Comparison of ENCODE assay signal across 10 cellular contexts in the genomic region with DNA sequence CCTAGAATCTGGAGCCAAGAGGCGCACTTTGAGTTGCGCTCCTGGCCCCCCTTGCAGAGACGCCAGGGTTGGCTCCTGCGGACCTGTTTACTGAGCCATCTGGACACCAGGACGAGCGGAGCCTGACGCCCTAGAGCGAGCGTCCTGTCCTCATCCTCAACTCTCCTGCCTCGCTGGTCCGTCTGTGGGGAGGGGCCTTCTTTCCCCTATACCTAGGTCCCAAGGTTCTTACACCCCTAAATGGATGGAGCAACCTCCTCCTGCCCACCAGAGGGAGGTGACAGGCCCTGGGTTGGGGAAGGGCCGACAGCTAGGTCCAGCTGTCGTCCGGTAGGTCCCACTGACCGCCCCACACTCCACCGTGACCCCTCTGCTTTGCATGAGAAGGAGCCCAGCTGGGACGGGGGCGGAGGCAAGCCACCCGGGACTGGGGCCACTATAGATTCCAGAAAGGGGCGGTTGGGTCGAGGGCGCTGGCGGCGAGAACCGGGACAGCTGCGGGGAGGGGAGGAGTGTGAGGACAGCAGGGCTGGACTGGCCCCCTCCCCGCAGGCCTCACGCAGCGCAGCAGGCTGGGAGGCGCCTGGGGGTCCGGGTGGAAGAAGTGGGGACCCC. TPM values are rescaled to one million over a fixed set of nuclear protein-coding genes. Genes with fewer than 3 reads are reported as not detected.
DNase-seq lines count a peak whose midpoint lies in the region; ATAC-seq, FAIRE-seq and TF ChIP-seq lines count a peak whose summit lies in the region.
"Had no signal": no experiment of that assay in that cellular context is flagged by ENCODE, and none has a peak within 500 bp of the region (broad histone marks: within the 10 kb centered on the region; RNA-seq: fewer than 3 reads in every experiment).

No MANE protein-coding gene starts in this region.

- H3K23ac ChIP-seq in mesenchymal stem cell (ENCODE audit: low read length in 2 of 2): peak overlapping the region in 1 of 2 experiments; percentile 66

- H3K27ac ChIP-seq in HepG2 (ENCODE audit: extremely low read length, insufficient read depth, low read length) (no peak overlapping the region), right lobe of liver (no peak overlapping the region), ascending aorta (no peak overlapping the region), mesenchymal stem cell (ENCODE audit: low read length, poor library complexity, severe bottlenecking) (no peak overlapping the region), sigmoid colon (no peak overlapping the region)

- CTCF ChIA-PET in HepG2 (lab: Yijun Ruan, JAX; ENCODE audit: low intra/inter-chr PET ratio, low total read pairs): no interaction called here

- H3K79me1 ChIP-seq in mesenchymal stem cell (replicated peaks; ENCODE audit: low read length, poor library complexity, severe bottlenecking): no peaks in the 10 kb centered on the region

- no peaks in the 10 kb centered on the region for H3K36me3 ChIP-seq in HepG2 (replicated peaks in 1 of 2; ENCODE audit: control insufficient read depth in 1 of 2, insufficient read depth in 2 of 2, low read length in 2 of 2)
- H3K36me3 ChIP-seq in right lobe of liver: no peaks in the 10 kb centered on the region
- H3K36me3 ChIP-seq in ascending aorta: no peaks in the 10 kb centered on the region
- no peaks in the 10 kb centered on the region for H3K36me3 ChIP-seq in mesenchymal stem cell (ENCODE audit: control insufficient read depth in 1 of 2, insufficient read depth in 2 of 2, low read depth in 1 of 2, low read length in 2 of 2)
- H3K36me3 ChIP-seq in sigmoid colon: no peaks in the 10 kb centered on the region

- WGBS in HepG2 (ENCODE audit: low lambda C conversion rate): 21% methylated on average over 7 of the region's 31 CpGs
- WGBS in right lobe of liver (ENCODE audit: insufficient coverage, low coverage, low lambda C conversion rate, missing lambda C conversion rate): 0% methylated on average over 3 of the region's 31 CpGs
- WGBS in mesenchymal stem cell: 3% methylated on average over 26 of the region's 31 CpGs
- WGBS in sigmoid colon, 2 donors: 5 to 6% methylated on average over 31 of the region's 31 CpGs

- no peak overlapping the region for H2BK5ac ChIP-seq in mesenchymal stem cell (ENCODE audit: low read depth, low read length, poor library complexity, severe bottlenecking)

- H3K9ac ChIP-seq in HepG2 (ENCODE audit: insufficient read depth, low read depth, low read length) (no peak overlapping the region), mesenchymal stem cell (ENCODE audit: low read length) (no peak overlapping the region)

- H2BK15ac ChIP-seq in mesenchymal stem cell (ENCODE audit: low read depth, poor library complexity, severe bottlenecking): no peak overlapping the region

- H3K79me2 ChIP-seq in HepG2 (ENCODE audit: insufficient read depth, low read length): no peaks in the 10 kb centered on the region

- H3K4me3 ChIP-seq in HepG2 (replicated peaks in 1 of 3; ENCODE audit: insufficient read depth in 1 of 3, low read depth in 2 of 3, low read length in 3 of 3): peak overlapping the region; percentile 21 to 58 (median 35); a peak in 4 of 6 replicates
- H3K4me3 ChIP-seq in right lobe of liver: no peak overlapping the region
- peak overlapping the region; percentile 23 to 37 for H3K4me3 ChIP-seq in ascending aorta
- peak overlapping the region; percentile 24 to 30 for H3K4me3 ChIP-seq in mesenchymal stem cell (ENCODE audit: insufficient read depth in 1 of 2, low read depth in 1 of 2, low read length in 2 of 2)
- peak overlapping the region in 1 of 4 donors; percentile 2 for H3K4me3 ChIP-seq in sigmoid colon

- DNase-seq in HepG2 (ENCODE audit: low spot score) (no peak), right lobe of liver (no peak), ascending aorta (ENCODE audit: low spot score in 2 of 2) (no peak), mesenchymal stem cell (no peak), sigmoid colon (no peak), GM03348 (ENCODE audit: low spot score) (no peak)
- DNase-seq in stimulated activated CD4-positive, alpha-beta T cell treated with anti-CD3 and anti-CD28 coated beads, Interleukin-1b, Interleukin-23, amount 100 ng/mL, for 48 hours: no peak
- DNase-seq in stimulated activated CD4-positive, alpha-beta T cell treated with anti-CD3 and anti-CD28 coated beads, Interleukin-4, amount 100 ng/mL, for 4 hours: no peak
- DNase-seq: NCI-H226 had no signal

- H3K4me2 ChIP-seq in HepG2 (ENCODE audit: low read depth, low read length) (peak overlapping the region; percentile 66), mesenchymal stem cell (ENCODE audit: low read length, poor library complexity, severe bottlenecking) (peak overlapping the region; percentile 46)

- H3K4ac ChIP-seq in mesenchymal stem cell (ENCODE audit: low read depth in 1 of 2, low read length in 2 of 2): no peak overlapping the region

- H3K27me3 ChIP-seq in HepG2 (ENCODE audit: control insufficient read depth in 1 of 2, insufficient read depth in 2 of 2, low read length in 2 of 2) (peaks cover 49 to 98% of the 10 kb centered on the region in 2 experiments), right lobe of liver (peaks cover 28 to 73% of the 10 kb centered on the region in 2 donors), ascending aorta (peaks cover 76% of the 10 kb centered on the region), mesenchymal stem cell (ENCODE audit: control insufficient read depth in 1 of 2, insufficient read depth in 1 of 2, low read length in 2 of 2) (peaks cover 99 to 100% of the 10 kb centered on the region in 2 experiments), sigmoid colon (peaks cover 98 to 100% (median 100%) of the 10 kb centered on the region in 3 donors)

- H4K8ac ChIP-seq in mesenchymal stem cell (ENCODE audit: low read length): no peak overlapping the region

- no TSS peak for BruUV-seq in HepG2 (replicated peaks; lab: Mats Ljungman, UMichigan)

- TF ChIP-seq CTCF in HepG2 (CRISPR knock-in tag; IDR thresholded peaks at IDR 0.05) (no peak), right lobe of liver (IDR thresholded peaks at IDR 0.05) (no peak), ascending aorta (IDR thresholded peaks at IDR 0.05) (no peak), sigmoid colon (IDR thresholded peaks at IDR 0.05) (no peak)

- TF ChIP-seq POLR2A in HepG2 (IDR thresholded peaks at IDR 0.05; ENCODE audit: insufficient read depth in 1 of 2, low read depth in 2 of 2, low read length in 2 of 2) (no peak), right lobe of liver (IDR thresholded peaks at IDR 0.05) (no peak), sigmoid colon (IDR thresholded peaks at IDR 0.05) (no peak)

- in situ Hi-C loops in HepG2 (cut with HindIII; ENCODE audit: extremely low pct_ligation_motif_present, low pct_unique_long_range_greater_than_20kb): no loop called here

- intact Hi-C loops in HepG2 (cut with micrococcal nuclease; ENCODE audit: unreplicated experiment) (no loop called here), right lobe of liver (cut with DNase I) (no loop called here), ascending aorta (cut with DNase I) (no loop called here), sigmoid colon (cut with DNase I) (no loop called here)

- POLR2A ChIA-PET in HepG2 (lab: Yijun Ruan, JAX): no interaction called here

- no peak overlapping the region for H3K18ac ChIP-seq in mesenchymal stem cell (ENCODE audit: low read depth in 1 of 2, low read length in 2 of 2)

- ATAC-seq in HepG2 (no peak; the same call in 2 of the 3 replicates), right lobe of liver (no peak)

- TF ChIP-seq EP300 in HepG2 (IDR thresholded peaks at IDR 0.05; ENCODE audit: low read depth in 2 of 2, low read length in 2 of 2): no peak
- TF ChIP-seq EP300 in HepG2 (CRISPR knock-in tag; IDR thresholded peaks at IDR 0.05; ENCODE audit: borderline replicate concordance): no peak
- no peak for TF ChIP-seq EP300 in sigmoid colon (IDR thresholded peaks at IDR 0.05)

- TF ChIP-seq RAD21 in HepG2 (CRISPR knock-in tag; IDR thresholded peaks at IDR 0.05): no peak

- no peak overlapping the region for H2BK120ac ChIP-seq in mesenchymal stem cell (ENCODE audit: low read depth, low read length)

- no peak for FAIRE-seq in HepG2 (lab: Jason Lieb, UNC)

- H2AFZ ChIP-seq in HepG2 (ENCODE audit: low read length) (no peak overlapping the region), mesenchymal stem cell (ENCODE audit: low read depth, low read length) (no peak overlapping the region)

- no peak overlapping the region for H2AK5ac ChIP-seq in mesenchymal stem cell (ENCODE audit: low read length, severe bottlenecking)

- no peak overlapping the region for H2BK12ac ChIP-seq in mesenchymal stem cell (ENCODE audit: low read length in 2 of 2)

- H3K9me3 ChIP-seq in HepG2 (ENCODE audit: low read length): no peaks in the 10 kb centered on the region
- H3K9me3 ChIP-seq in right lobe of liver: no peaks in the 10 kb centered on the region
- H3K9me3 ChIP-seq in ascending aorta: no peaks in the 10 kb centered on the region
- peaks cover 3% of the 10 kb centered on the region for H3K9me3 ChIP-seq in mesenchymal stem cell (ENCODE audit: control insufficient read depth, low read length)
- H3K9me3 ChIP-seq in sigmoid colon: no peaks in the 10 kb centered on the region

- H3K4me1 ChIP-seq in HepG2 (ENCODE audit: insufficient read depth, low read length) (peaks cover 57% of the 10 kb centered on the region), right lobe of liver (peaks cover 0 to 53% (median 12%) of the 10 kb centered on the region in 4 donors), ascending aorta (peaks cover 3 to 60% of the 10 kb centered on the region in 2 donors), mesenchymal stem cell (ENCODE audit: control insufficient read depth, insufficient read depth, low read depth, low read length) (peaks cover 63% of the 10 kb centered on the region), sigmoid colon (peaks cover 0 to 78% (median 77%) of the 10 kb centered on the region in 4 donors)

- no peak overlapping the region for H4K91ac ChIP-seq in mesenchymal stem cell (ENCODE audit: low read length)

- peaks cover 21% of the 10 kb centered on the region; the same call in 1 of the 2 replicates for H4K20me1 ChIP-seq in HepG2 (ENCODE audit: insufficient read depth, low read length)

- no peak overlapping the region for H3K14ac ChIP-seq in mesenchymal stem cell (ENCODE audit: low read length in 2 of 2)

RNA-seq across cellular contexts. Expression of a gene that starts 3.0 kb away (rescaled TPM):
- total RNA-seq in HepG2 (2016; rRNA removed; fragmentation: Illumina TruSeq; extraction: Trizol) (not detected in 2 replicates), right lobe of liver (not detected), ascending aorta (not detected), sigmoid colon (not detected)
- total RNA-seq in HepG2 (2016; cell fraction: cytosol; rRNA removed; fragmentation: Illumina TruSeq; extraction: Trizol; ENCODE audit: low read depth): not detected in 2 replicates
- not detected in 2 replicates for total RNA-seq in HepG2 (2016; cell fraction: insoluble cytoplasmic fraction; rRNA removed; fragmentation: Illumina TruSeq; extraction: Trizol)
- total RNA-seq in HepG2 (2016; cell fraction: membrane; rRNA removed; fragmentation: Illumina TruSeq; extraction: Trizol): not detected in 2 replicates
- total RNA-seq in HepG2 (2016; cell fraction: nucleus; rRNA removed; fragmentation: Illumina TruSeq; extraction: Trizol): not detected in 2 replicates
- polyA plus RNA-seq in HepG2 (2011; rRNA removed) (not detected in 2 replicates), sigmoid colon (not detected)
- not detected in 2 replicates for polyA plus RNA-seq in HepG2 (2011; cell fraction: cytosol; rRNA removed)
- not detected in 2 replicates for polyA plus RNA-seq in HepG2 (2011; cell fraction: nucleus; rRNA removed)
- polyA plus RNA-seq in HepG2 (2012): not detected in 2 replicates
- polyA plus RNA-seq in HepG2 (2016; cell fraction: cytosol; fragmentation: Illumina TruSeq; extraction: Trizol; ENCODE audit: low read depth): not detected in 2 replicates
- polyA plus RNA-seq in HepG2 (2016; cell fraction: insoluble cytoplasmic fraction; fragmentation: Illumina TruSeq; extraction: Trizol; ENCODE audit: low read depth): not detected in 2 replicates
- polyA plus RNA-seq in HepG2 (2016; cell fraction: membrane; fragmentation: Illumina TruSeq; extraction: Trizol; ENCODE audit: low read depth): not detected in 2 replicates
- polyA plus RNA-seq in HepG2 (2016; cell fraction: nucleus; fragmentation: Illumina TruSeq; extraction: Trizol; ENCODE audit: insufficient read depth, low read depth): not detected in 2 replicates
- polyA minus RNA-seq in HepG2 (2011; rRNA and poly(A)+ RNA removed; ENCODE audit: low replicate concordance): 0.07 TPM in 1 of 2 replicates, not detected in the other
- polyA minus RNA-seq in HepG2 (2011; cell fraction: cytosol; rRNA and poly(A)+ RNA removed): not detected in 2 replicates
- not detected in 2 replicates for polyA minus RNA-seq in HepG2 (2011; cell fraction: nucleus; rRNA and poly(A)+ RNA removed)
- polyA plus RNA-seq in mesenchymal stem cell (2013, experiment 1 of 2): not detected
- not detected for polyA plus RNA-seq in mesenchymal stem cell (2013, experiment 2 of 2)
- total RNA-seq: dermis microvascular lymphatic vessel endothelial cell had no signal

RNA-seq across cellular contexts. Expression of a gene that starts 14.5 kb away (rescaled TPM):
- total RNA-seq in HepG2 (2016; rRNA removed; fragmentation: Illumina TruSeq; extraction: Trizol): 53.3 and 58.1 TPM in 2 replicates
- 22.9 and 24.6 TPM in 2 replicates for total RNA-seq in HepG2 (2016; cell fraction: cytosol; rRNA removed; fragmentation: Illumina TruSeq; extraction: Trizol; ENCODE audit: low read depth)
- total RNA-seq in HepG2 (2016; cell fraction: insoluble cytoplasmic fraction; rRNA removed; fragmentation: Illumina TruSeq; extraction: Trizol): 54.6 and 57.3 TPM in 2 replicates
- total RNA-seq in HepG2 (2016; cell fraction: membrane; rRNA removed; fragmentation: Illumina TruSeq; extraction: Trizol): 20.4 and 22.0 TPM in 2 replicates
- 24.9 and 25.3 TPM in 2 replicates for total RNA-seq in HepG2 (2016; cell fraction: nucleus; rRNA removed; fragmentation: Illumina TruSeq; extraction: Trizol)
- polyA plus RNA-seq in HepG2 (2011; rRNA removed): 9.1 and 9.8 TPM in 2 replicates
- 5.9 and 7.0 TPM in 2 replicates for polyA plus RNA-seq in HepG2 (2011; cell fraction: cytosol; rRNA removed)
- polyA plus RNA-seq in HepG2 (2011; cell fraction: nucleus; rRNA removed): 5.9 and 6.1 TPM in 2 replicates
- 25.3 and 27.5 TPM in 2 replicates for polyA plus RNA-seq in HepG2 (2012)
- polyA plus RNA-seq in HepG2 (2016; cell fraction: cytosol; fragmentation: Illumina TruSeq; extraction: Trizol; ENCODE audit: low read depth): 10.2 and 11.6 TPM in 2 replicates
- 66.2 and 74.8 TPM in 2 replicates for polyA plus RNA-seq in HepG2 (2016; cell fraction: insoluble cytoplasmic fraction; fragmentation: Illumina TruSeq; extraction: Trizol; ENCODE audit: low read depth)
- 14.2 and 18.0 TPM in 2 replicates for polyA plus RNA-seq in HepG2 (2016; cell fraction: membrane; fragmentation: Illumina TruSeq; extraction: Trizol; ENCODE audit: low read depth)
- polyA plus RNA-seq in HepG2 (2016; cell fraction: nucleus; fragmentation: Illumina TruSeq; extraction: Trizol; ENCODE audit: insufficient read depth, low read depth): 37.9 and 39.6 TPM in 2 replicates
- 11.9 and 35.7 TPM in 2 replicates for polyA minus RNA-seq in HepG2 (2011; rRNA and poly(A)+ RNA removed; ENCODE audit: low replicate concordance)
- 11.3 and 12.7 TPM in 2 replicates for polyA minus RNA-seq in HepG2 (2011; cell fraction: cytosol; rRNA and poly(A)+ RNA removed)
- 10.6 and 15.5 TPM in 2 replicates for polyA minus RNA-seq in HepG2 (2011; cell fraction: nucleus; rRNA and poly(A)+ RNA removed)
- total RNA-seq in right lobe of liver: 10 to 100 TPM; 13.2 to 19.5 (median 16.7) TPM
- 19.5 TPM for total RNA-seq in ascending aorta
- 57.8 TPM for polyA plus RNA-seq in mesenchymal stem cell (2013, experiment 1 of 2)
- 57.0 TPM for polyA plus RNA-seq in mesenchymal stem cell (2013, experiment 2 of 2)
- total RNA-seq in sigmoid colon: 10 to 100 TPM; 32.4 to 38.3 (median 34.6) TPM
- polyA plus RNA-seq in sigmoid colon: 10 to 100 TPM; 27.6 to 38.1 (median 30.1) TPM

Comparison
In these comparisons a context has a peak if more than half of its experiments do, and no peak if none do; other contexts are left out.
1. H3K4me3 ChIP-seq: peak in HepG2 (3 of 3), ascending aorta (2 of 2) and mesenchymal stem cell (2 of 2); none in right lobe of liver (0 of 3).